ENCODE assay signal across 10 cellular contexts in the genomic region with DNA sequence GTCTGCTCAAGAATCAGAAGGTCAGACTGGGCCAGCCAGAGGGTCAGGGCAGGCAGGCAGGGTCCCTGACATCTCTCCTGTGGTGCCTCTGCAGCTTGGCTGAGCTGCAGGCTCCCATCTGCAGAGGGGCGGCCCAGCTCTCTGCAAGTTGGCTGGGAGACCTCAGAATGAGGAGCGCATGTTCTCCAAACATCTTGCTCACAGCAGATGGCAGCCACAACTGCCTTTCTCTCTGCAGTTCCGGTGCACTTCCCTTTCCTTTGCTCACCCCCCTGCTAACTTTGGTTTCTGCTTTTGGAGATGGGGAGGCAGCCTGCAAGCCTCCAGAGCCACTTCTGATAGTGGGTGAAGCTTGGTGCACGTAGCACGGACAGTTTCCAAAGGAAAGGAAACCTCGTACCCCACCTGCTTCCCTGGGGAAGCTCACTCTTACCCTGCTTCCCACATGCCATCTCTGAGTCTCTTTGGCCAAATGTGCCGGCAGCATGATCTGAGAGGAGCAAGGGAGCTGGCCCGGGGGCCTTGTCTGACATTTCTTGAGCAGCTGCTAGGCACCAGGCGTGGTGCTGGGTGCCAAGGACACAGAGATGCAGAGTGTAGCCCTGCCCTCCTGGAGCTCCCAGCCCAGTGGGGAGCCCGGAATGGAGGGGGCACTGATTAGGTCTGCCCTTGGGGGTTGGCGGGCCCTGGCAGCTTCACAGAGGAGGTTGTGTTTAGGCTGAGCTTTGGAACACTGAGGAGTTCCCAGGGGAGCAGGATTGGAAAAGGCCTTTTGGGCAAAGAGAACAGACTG. TPM values are rescaled to one million over a fixed set of nuclear protein-coding genes. Genes with fewer than 3 reads are reported as not detected.
A peak's percentile ranks its signal among the peaks of the same experiment; 100 is the strongest.
DNase-seq lines count a peak whose midpoint lies in the region; ATAC-seq and TF ChIP-seq lines count a peak whose summit lies in the region.
"Had no signal": no experiment of that assay in that cellular context is flagged by ENCODE, and none has a peak within 500 bp of the region (broad histone marks: within the 10 kb centered on the region; RNA-seq: fewer than 3 reads in every experiment).

No MANE protein-coding gene starts in this region.

- TF ChIP-seq CTCF in NB4 (IDR thresholded peaks at IDR 0.05; ENCODE audit: low read depth, low read length) (no peak), adrenal gland (IDR thresholded peaks at IDR 0.05) (no peak), osteoblast (IDR thresholded peaks at IDR 0.05; ENCODE audit: extremely low read depth, low read depth, low read length) (no peak), omental fat pad (IDR thresholded peaks at IDR 0.05) (no peak)

- H3K27ac ChIP-seq in adrenal gland = peak overlapping the region in 3 of 5 donors; percentile 19 to 55 (median 35)
- no peak overlapping the region for H3K27ac ChIP-seq in osteoblast (ENCODE audit: low read depth, low read length)

- peak; percentile 17 for TF ChIP-seq POLR2A in NB4 (IDR thresholded peaks at IDR 0.05; ENCODE audit: extremely low read depth, insufficient read length)
- no peak for TF ChIP-seq POLR2A in adrenal gland (IDR thresholded peaks at IDR 0.05)

- DNase-seq in CMK (ENCODE audit: low read depth) = peak; percentile 26
- DNase-seq in NB4 (ENCODE audit: low read depth) = peak; percentile 96
- peak in 2 of 7 donors; percentile 38 to 52 for DNase-seq in adrenal gland
- peak; percentile 2 for DNase-seq in osteoblast (ENCODE audit: insufficient read length, low spot score, missing footprints)
- no peak for DNase-seq in omental fat pad (ENCODE audit: low spot score)
- DNase-seq in central memory CD4-positive, alpha-beta T cell = no peak
- DNase-seq: activated B cell treated with CpG ODN at 0.5 μM for 24 hours, naive B cell had no signal

- intact Hi-C loops in adrenal gland (cut with DNase I) = no loop called here

- ATAC-seq in GM21619 (IDR thresholded peaks at IDR 0.05; ENCODE audit: unreplicated experiment) (no peak), omental fat pad (ENCODE audit: low FRiP score) (no peak), HG03565 (IDR thresholded peaks at IDR 0.05; ENCODE audit: unreplicated experiment) (no peak)

- H3K27me3 ChIP-seq in adrenal gland = no peaks in the 10 kb centered on the region
- no peaks in the 10 kb centered on the region for H3K27me3 ChIP-seq in osteoblast (ENCODE audit: insufficient read depth, low read length)

- H3K9me3 ChIP-seq in adrenal gland (replicated peaks in 1 of 3) (no peaks in the 10 kb centered on the region), osteoblast (ENCODE audit: low read depth, low read length) (no peaks in the 10 kb centered on the region)

- H3K36me3 ChIP-seq in adrenal gland (replicated peaks in 1 of 2) (no peaks in the 10 kb centered on the region), osteoblast (ENCODE audit: insufficient read depth, low read length) (no peaks in the 10 kb centered on the region)

- H3K4me1 ChIP-seq in adrenal gland (replicated peaks in 1 of 2) = peaks cover 51 to 79% of the 10 kb centered on the region in 2 donors
- peaks cover 27% of the 10 kb centered on the region for H3K4me1 ChIP-seq in osteoblast (ENCODE audit: insufficient read depth, low read length)

- H3K4me2 ChIP-seq in osteoblast (ENCODE audit: insufficient read depth, low read length) = no peak overlapping the region

- H3K4me3 ChIP-seq in NB4 (ENCODE audit: low read depth, low read length) (no peak overlapping the region), adrenal gland (no peak overlapping the region), osteoblast (ENCODE audit: insufficient read depth, low read length) (no peak overlapping the region)

- 47 to 62% (median 60%) methylated on average over 9 to 11 of the region's 11 CpGs for WGBS in adrenal gland, 4 donors

- H2AFZ ChIP-seq in osteoblast (ENCODE audit: low read length) = no peak overlapping the region

- H3K79me2 ChIP-seq in osteoblast (ENCODE audit: insufficient read depth, low read length) = peaks cover 29% of the 10 kb centered on the region

- peaks cover 65% of the 10 kb centered on the region for H4K20me1 ChIP-seq in osteoblast (ENCODE audit: insufficient read depth, low read length)

RNA-seq across cellular contexts. Expression of a gene that starts 18.2 kb away (rescaled TPM):
- total RNA-seq in adrenal gland (1 to 10 TPM; 1.0 to 4.2 (median 3.2) TPM), osteoblast (2.9 and 3.6 TPM in 2 replicates), omental fat pad (1 to 10 TPM; 1.4 to 4.6 (median 2.8) TPM)
- 1 to 10 TPM in 2 of 3 donors, under 1 TPM in 1; 0.81 to 2.7 (median 1.5) TPM for polyA plus RNA-seq in adrenal gland
- total RNA-seq: activated B cell treated with CpG ODN at 0.5 μM for 24 hours had no signal

RNA-seq across cellular contexts. Expression of a gene that starts 54.1 kb away (rescaled TPM):
- total RNA-seq in adrenal gland = 1 to 10 TPM in 3 of 8 donors, under 1 TPM in 5; 0.13 to 2.6 (median 0.67) TPM
- 1 to 10 TPM in 2 of 3 donors, under 1 TPM in 1; 0.61 to 1.4 (median 1.1) TPM for polyA plus RNA-seq in adrenal gland
- 0.29 and 0.36 TPM in 2 replicates for total RNA-seq in osteoblast
- 10 to 100 TPM in 3 of 4 donors, under 1 TPM in 1; 0.16 to 55.1 (median 29.5) TPM for total RNA-seq in omental fat pad

Comparison
In these comparisons a context has a peak if more than half of its experiments do, and no peak if none do; other contexts are left out.
1. DNase-seq: peak in CMK (single experiment), NB4 (single experiment) and osteoblast (single experiment); none in omental fat pad (single experiment) and central memory CD4-positive, alpha-beta T cell (single experiment).